1 cellular context compared by ENCODE assay signal in genomic region chr6:161242779-161243693, GRCh38.
TF ChIP-seq lines count a peak whose summit lies in the region.

No MANE protein-coding gene starts in this region.

TF ChIP-seq in HepG2, 621 proteins besides CTCF, POLR2A, EP300 and RAD21 (continued from another document):
- no peak for TF ChIP-seq ZNF646 (CRISPR knock-in tag; IDR thresholded peaks at IDR 0.05)
- TF ChIP-seq ZSCAN29 (CRISPR knock-in tag; conservative IDR thresholded peaks at IDR 0.05), result no peak
- no peak for TF ChIP-seq ZNF337 (CRISPR knock-in tag; IDR thresholded peaks at IDR 0.05; ENCODE audit: borderline replicate concordance, low read depth)
- TF ChIP-seq ZBTB26 (CRISPR knock-in tag; IDR thresholded peaks at IDR 0.05; ENCODE audit: borderline replicate concordance), result no peak
- no peak for TF ChIP-seq KLF12 (CRISPR knock-in tag; IDR thresholded peaks at IDR 0.05; ENCODE audit: borderline replicate concordance)
- TF ChIP-seq ZNF589 (CRISPR knock-in tag; conservative IDR thresholded peaks at IDR 0.05), result no peak
